10 cellular contexts compared by ENCODE assay signal in genomic region chr1:12614402-12615165, GRCh38. TPM values are rescaled to one million over a fixed set of nuclear protein-coding genes. Genes with fewer than 3 reads are reported as not detected.
DNase-seq lines count a peak whose midpoint lies in the region; ATAC-seq, FAIRE-seq and TF ChIP-seq lines count a peak whose summit lies in the region.
"Had no signal": no experiment of that assay in that cellular context is flagged by ENCODE, and none has a peak within 500 bp of the region (broad histone marks: within the 10 kb centered on the region; RNA-seq: fewer than 3 reads in every experiment).

No MANE protein-coding gene starts in this region.

- intact Hi-C loops in kidney (cut with DNase I) (no loop called here), stomach (cut with DNase I; ENCODE audit: low total_unique reads) (no loop called here)

- H3K4me3 Mint-ChIP-seq in activated naive CD8-positive, alpha-beta T cell treated with anti-CD3 and anti-CD28 coated beads, Interleukin-2, amount 50 U/mL, for 24 hours, result peak overlapping the region; percentile 96

- WGBS in stomach, 5 donors, result 42 to 55% (median 46%) methylated on average over 7 of the region's 7 CpGs

- H3K27ac ChIP-seq in HUES48 (ENCODE audit: low read depth, low read length), result no peak overlapping the region
- H3K27ac ChIP-seq in kidney (ENCODE audit: low read depth in 2 of 2, low read length in 2 of 2), result peak overlapping the region; percentile 95 to 98
- peak overlapping the region; percentile 95 to 98 (median 97) for H3K27ac ChIP-seq in stomach

- H3K27me3 ChIP-seq in HUES48 (ENCODE audit: control insufficient read depth, insufficient read depth, low read length) (no peaks in the 10 kb centered on the region; the same call in 1 of the 2 replicates), stomach (peaks cover 0 to 7% (median 0%) of the 10 kb centered on the region in 3 donors)

- no peak for TF ChIP-seq EP300 in stomach (IDR thresholded peaks at IDR 0.05)

- peak overlapping the region; percentile 75 for H3K27ac Mint-ChIP-seq in activated naive CD8-positive, alpha-beta T cell treated with anti-CD3 and anti-CD28 coated beads, Interleukin-2, amount 50 U/mL, for 24 hours
- H3K27ac Mint-ChIP-seq: naive B cell had no signal

- peaks cover 30% of the 10 kb centered on the region for H3K36me3 ChIP-seq in HUES48 (ENCODE audit: control insufficient read depth, insufficient read depth, low read length)
- peaks cover 6 to 17% of the 10 kb centered on the region in 2 donors for H3K36me3 ChIP-seq in kidney (ENCODE audit: control insufficient read depth in 1 of 2, insufficient read depth in 2 of 2, low read length in 2 of 2)
- H3K36me3 ChIP-seq in stomach, result peaks cover 10 to 33% (median 29%) of the 10 kb centered on the region in 4 donors

- no peak for FAIRE-seq in kidney (lab: Jason Lieb, UNC)

- no peaks in the 10 kb centered on the region for H3K9me3 Mint-ChIP-seq in activated naive CD8-positive, alpha-beta T cell treated with anti-CD3 and anti-CD28 coated beads, Interleukin-2, amount 50 U/mL, for 24 hours
- H3K9me3 Mint-ChIP-seq: naive B cell had no signal

- in situ Hi-C loops in KBM-7 (cut with MboI; ENCODE audit: low pct_unique_long_range_greater_than_20kb, low sequenced_read_pairs), result loop anchor here (25.0 kb wide), 1 partner anchor 302 kb away; no protein-coding TSS in a partner anchor

- H3K4me1 Mint-ChIP-seq in activated naive CD8-positive, alpha-beta T cell treated with anti-CD3 and anti-CD28 coated beads, Interleukin-2, amount 50 U/mL, for 24 hours, result peaks cover 72% of the 10 kb centered on the region

- TF ChIP-seq CTCF in kidney (IDR thresholded peaks at IDR 0.05; ENCODE audit: borderline replicate concordance, extremely low read depth, insufficient read depth) (no peak), stomach (IDR thresholded peaks at IDR 0.05) (no peak)

- no peak for ATAC-seq in activated naive CD8-positive, alpha-beta T cell treated with anti-CD3 and anti-CD28 coated beads, Interleukin-2, amount 50 U/mL, for 24 hours

- no peaks in the 10 kb centered on the region for H3K9me3 ChIP-seq in HUES48 (ENCODE audit: control insufficient read depth, insufficient read depth, low read length)
- no peaks in the 10 kb centered on the region for H3K9me3 ChIP-seq in kidney (ENCODE audit: control insufficient read depth in 1 of 2, low read length in 2 of 2)
- H3K9me3 ChIP-seq in stomach, result no peaks in the 10 kb centered on the region

- no peak for DNase-seq in activated naive CD8-positive, alpha-beta T cell treated with anti-CD3 and anti-CD28 coated beads, Interleukin-2, amount 50 U/mL, for 24 hours
- no peak for DNase-seq in kidney
- DNase-seq in stomach, result no peak
- no peak for DNase-seq in cerebellum (ENCODE audit: low spot score)
- no peak for DNase-seq in amniotic stem cell (lab: John Stamatoyannopoulos, UW)
- DNase-seq in KBM-7, result no peak
- DNase-seq: cortex of kidney, naive B cell, NCI-H1048 had no signal

- peaks cover 65% of the 10 kb centered on the region for H3K36me3 Mint-ChIP-seq in activated naive CD8-positive, alpha-beta T cell treated with anti-CD3 and anti-CD28 coated beads, Interleukin-2, amount 50 U/mL, for 24 hours (ENCODE audit: low read depth)
- H3K36me3 Mint-ChIP-seq: naive B cell had no signal

- peaks cover 1% of the 10 kb centered on the region for H3K27me3 Mint-ChIP-seq in activated naive CD8-positive, alpha-beta T cell treated with anti-CD3 and anti-CD28 coated beads, Interleukin-2, amount 50 U/mL, for 24 hours

- H3K4me1 ChIP-seq in HUES48 (ENCODE audit: control insufficient read depth, insufficient read depth, low read length), result peaks cover 16% of the 10 kb centered on the region
- peaks cover 0 to 18% of the 10 kb centered on the region in 2 donors for H3K4me1 ChIP-seq in kidney (ENCODE audit: control insufficient read depth in 1 of 2, insufficient read depth in 1 of 2, low read depth in 1 of 2, low read length in 2 of 2)
- H3K4me1 ChIP-seq in stomach, result peaks cover 39 to 79% (median 76%) of the 10 kb centered on the region in 4 donors

- H3K9ac ChIP-seq in HUES48 (ENCODE audit: low read depth, low read length), result no peak overlapping the region
- H3K9ac ChIP-seq in kidney (ENCODE audit: low read length in 2 of 2), result peak overlapping the region; percentile 35 to 97

- TF ChIP-seq POLR2A in stomach (IDR thresholded peaks at IDR 0.05), result no peak

- H3K4me3 ChIP-seq in HUES48 (ENCODE audit: low read depth, low read length) (peak overlapping the region; percentile 78), kidney (ENCODE audit: low read length in 2 of 2) (peak overlapping the region; percentile 84 to 95), stomach (peak overlapping the region; percentile 73 to 84 (median 77))

RNA-seq across cellular contexts. Expression of gene DHRS3, which starts 3.4 kb away (rescaled TPM):
- total RNA-seq in kidney (44.8 TPM), stomach (100 to 1,000 TPM in 1 of 5 donors, 10 to 100 TPM in 4; 15.1 to 103 (median 54.2) TPM), cerebellum (23.6 TPM)
- polyA plus RNA-seq in kidney (ENCODE audit: insufficient read depth, low read depth, low replicate concordance) (97.1 TPM), stomach (100 to 1,000 TPM in 1 of 3 donors, 10 to 100 TPM in 2; 50.2 to 102 (median 62.2) TPM)

RNA-seq across cellular contexts. Expression of gene AADACL4, which starts 29.3 kb away (rescaled TPM):
- 0.16 TPM for total RNA-seq in kidney
- 0.58 TPM for polyA plus RNA-seq in kidney (ENCODE audit: insufficient read depth, low read depth, low replicate concordance)
- not detected for total RNA-seq in stomach
- polyA plus RNA-seq in stomach, result not detected
- total RNA-seq in cerebellum, result not detected
